Comparison of ENCODE assay signal across 1 cellular context in the genomic region with DNA sequence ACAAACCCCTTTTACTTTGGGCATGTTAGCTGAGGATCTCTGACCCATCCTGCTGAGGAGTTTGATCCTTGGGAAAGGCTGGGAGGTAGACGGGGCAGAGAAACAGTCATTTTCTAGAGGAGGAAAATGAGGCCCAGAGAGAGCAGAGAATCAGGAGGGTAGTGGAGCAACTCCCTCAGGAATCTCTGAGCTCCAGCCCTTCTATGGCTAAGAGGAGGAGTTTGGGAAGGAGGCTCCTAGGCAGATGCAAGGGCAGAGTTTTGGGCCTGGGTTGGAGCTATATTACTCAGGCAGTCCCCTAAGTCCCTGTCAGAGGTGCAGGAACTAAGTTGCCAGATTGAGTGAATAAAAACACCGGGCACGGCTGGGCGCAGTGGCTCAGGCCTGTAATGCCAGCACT.
TF ChIP-seq lines count a peak whose summit lies in the region.

No MANE protein-coding gene starts in this region.

TF ChIP-seq in WTC11, 78 proteins besides CTCF, POLR2A, EP300 and RAD21:
- TF ChIP-seq ATF2 (CRISPR knock-in tag; IDR thresholded peaks at IDR 0.05; ENCODE audit: borderline replicate concordance, low read depth) = no peak
TF ChIP-seq in WTC11: peak in this region for 0.
